ENCODE assay signal across 19 cellular contexts in genomic region chr9:20307662-20308061, GRCh38.
"Had no signal": no experiment of that assay in that cellular context is flagged by ENCODE, and none has a peak within 500 bp of the region (broad histone marks: within the 10 kb centered on the region; RNA-seq: fewer than 3 reads in every experiment).

No MANE protein-coding gene starts in this region.

- H3K27ac ChIP-seq: left ventricle myocardium inferior, ovary, sigmoid colon, transverse colon had no signal

- H3K36me3 ChIP-seq: left ventricle myocardium inferior, ovary, sigmoid colon, transverse colon had no signal

- H3K9me3 ChIP-seq: left ventricle myocardium inferior, ovary, sigmoid colon, transverse colon had no signal

- H3K27me3 ChIP-seq: ovary, sigmoid colon, transverse colon had no signal

- H3K36me3 Mint-ChIP-seq: activated naive CD4-positive, alpha-beta T cell treated with anti-CD3 and anti-CD28 coated beads, Interleukin-2, amount 50 U/mL, for 72 hours; memory B cell; natural killer cell treated with Interleukin-12 subunit alpha and Interleukin-12 subunit beta and Interleukin-15 and Interleukin-18, amount 100 ng/mL, for 72 hours had no signal

- DNase-seq: activated CD4-positive, alpha-beta T cell treated with anti-CD3 and anti-CD28 coated beads, Interleukin-2, amount 50 U/mL, for 4 hours; activated effector memory CD4-positive, alpha-beta T cell treated with anti-CD3 and anti-CD28 coated beads, Interleukin-2, amount 50 U/mL, for 16 hours; activated T-cell treated with anti-CD3 and anti-CD28 coated beads, Interleukin-2, amount 50 U/mL, for 4 hours; amniotic stem cell; cerebellar nuclear complex; glutamatergic neuron; islet precursor cell; left ventricle myocardium inferior; ovary; sigmoid colon; stimulated activated CD4-positive, alpha-beta T cell treated with anti-CD3 and anti-CD28 coated beads, Interleukin-12 subunit alpha, Interleukin-12 subunit beta, amount 100 ng/mL, for 4 hours; stimulated activated naive CD4-positive, alpha-beta T cell; substantia nigra; transverse colon had no signal

- H3K4me3 ChIP-seq: left ventricle myocardium inferior, ovary, sigmoid colon, transverse colon had no signal

- H3K4me1 ChIP-seq: left ventricle myocardium inferior, transverse colon had no signal

- ATAC-seq: activated CD4-positive, CD25-positive, alpha-beta regulatory T cell treated with anti-CD3 and anti-CD28 coated beads, Interleukin-2, amount 50 U/mL, for 24 hours; activated naive CD4-positive, alpha-beta T cell treated with anti-CD3 and anti-CD28 coated beads, Interleukin-2, amount 50 U/mL, for 72 hours; activated T-cell treated with anti-CD3 and anti-CD28 coated beads, Interleukin-2, amount 50 U/mL, for 4 hours; esophagus mucosa; natural killer cell treated with Interleukin-12 subunit alpha and Interleukin-12 subunit beta and Interleukin-15 and Interleukin-18, amount 100 ng/mL, for 72 hours had no signal

- H3K9me3 Mint-ChIP-seq: memory B cell; natural killer cell treated with Interleukin-12 subunit alpha and Interleukin-12 subunit beta and Interleukin-15 and Interleukin-18, amount 100 ng/mL, for 72 hours had no signal

- H3K4me1 Mint-ChIP-seq: memory B cell had no signal

- H3K27ac Mint-ChIP-seq: activated naive CD4-positive, alpha-beta T cell treated with anti-CD3 and anti-CD28 coated beads, Interleukin-2, amount 50 U/mL, for 72 hours; memory B cell; natural killer cell treated with Interleukin-12 subunit alpha and Interleukin-12 subunit beta and Interleukin-15 and Interleukin-18, amount 100 ng/mL, for 72 hours had no signal

- H3K4me3 Mint-ChIP-seq: activated T-cell treated with anti-CD3 and anti-CD28 coated beads, Interleukin-2, amount 50 U/mL, for 4 hours; memory B cell; natural killer cell treated with Interleukin-12 subunit alpha and Interleukin-12 subunit beta and Interleukin-15 and Interleukin-18, amount 100 ng/mL, for 72 hours had no signal
